Comparison of ENCODE assay signal across 8 cellular contexts in the genomic region with DNA sequence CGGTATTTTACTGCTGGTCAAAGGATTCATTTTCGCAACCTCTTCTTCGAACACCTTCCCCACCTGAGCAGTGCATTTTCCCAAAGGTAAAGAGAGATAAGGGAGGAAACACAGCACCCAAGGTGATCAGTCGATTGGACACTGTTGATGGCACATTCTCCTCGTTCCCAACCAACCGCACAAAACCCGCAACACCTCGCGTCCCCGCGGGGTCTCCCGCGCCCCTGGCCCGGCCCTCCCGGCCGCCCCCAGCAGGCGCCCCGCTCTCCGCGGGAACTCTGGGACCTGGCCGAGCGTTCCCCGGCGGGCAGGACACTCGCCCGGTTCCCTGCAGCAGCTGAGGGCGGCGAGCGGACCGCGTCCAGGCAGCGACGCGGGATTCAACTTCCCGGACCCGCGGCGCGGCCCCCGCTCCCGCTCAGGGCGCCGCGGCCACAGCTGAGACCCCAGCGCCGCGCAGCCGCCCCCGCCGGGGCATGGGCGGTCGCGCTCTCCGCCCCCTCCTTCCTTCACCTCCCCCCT. TPM values are rescaled to one million over a fixed set of nuclear protein-coding genes. Genes with fewer than 3 reads are reported as not detected.
DNase-seq lines count a peak whose midpoint lies in the region; ATAC-seq, FAIRE-seq and TF ChIP-seq lines count a peak whose summit lies in the region.

No MANE protein-coding gene starts in this region.

- no peak for TF ChIP-seq CTCF in colonic mucosa (IDR thresholded peaks at IDR 0.05)

- peaks cover 40% of the 10 kb centered on the region for H3K27me3 Mint-ChIP-seq in CD4-positive, CD25-positive, alpha-beta regulatory T cell

- no peak overlapping the region for H2BK15ac ChIP-seq in mesendoderm (replicated peaks; ENCODE audit: low read depth)

- H3K4me1 ChIP-seq in CD4-positive, CD25-positive, alpha-beta regulatory T cell (ENCODE audit: control insufficient read depth, insufficient read depth, low read length, poor library complexity, severe bottlenecking): peaks cover 15% of the 10 kb centered on the region
- H3K4me1 ChIP-seq in colonic mucosa: peaks cover 5% of the 10 kb centered on the region
- no peaks in the 10 kb centered on the region for H3K4me1 ChIP-seq in mesendoderm (ENCODE audit: control insufficient read depth, low read depth, low read length)

- H3K9me3 ChIP-seq in CD4-positive, CD25-positive, alpha-beta regulatory T cell (ENCODE audit: control insufficient read depth in 2 of 2, low read length in 2 of 2): no peaks in the 10 kb centered on the region
- no peaks in the 10 kb centered on the region for H3K9me3 ChIP-seq in colonic mucosa

- peak overlapping the region; percentile 43 for H3K4ac ChIP-seq in mesendoderm (ENCODE audit: low read depth, low read length)

- H3K9me3 Mint-ChIP-seq in CD4-positive, CD25-positive, alpha-beta regulatory T cell: peaks cover 0 to 3% (median 0%) of the 10 kb centered on the region in 7 donors

- no peak overlapping the region for H2AK5ac ChIP-seq in mesendoderm (ENCODE audit: low read length)

- no peak overlapping the region for H2BK120ac ChIP-seq in mesendoderm (ENCODE audit: low read depth, low read length)

- H3K23ac ChIP-seq in mesendoderm (ENCODE audit: low read length): no peak overlapping the region

- no peaks in the 10 kb centered on the region for H3K79me2 ChIP-seq in mesendoderm (ENCODE audit: control insufficient read depth, insufficient read depth, low read length)

- H3K36me3 Mint-ChIP-seq in CD4-positive, CD25-positive, alpha-beta regulatory T cell: no peaks in the 10 kb centered on the region

- H3K79me1 ChIP-seq in mesendoderm (ENCODE audit: low read length): no peaks in the 10 kb centered on the region

- no peaks in the 10 kb centered on the region for H3K36me3 ChIP-seq in CD4-positive, CD25-positive, alpha-beta regulatory T cell (ENCODE audit: control insufficient read depth, insufficient read depth, low read length)
- no peaks in the 10 kb centered on the region for H3K36me3 ChIP-seq in colonic mucosa
- no peaks in the 10 kb centered on the region for H3K36me3 ChIP-seq in mesendoderm (ENCODE audit: control insufficient read depth, insufficient read depth, low read length)

- H4K8ac ChIP-seq in mesendoderm (ENCODE audit: low read depth, low read length): no peak overlapping the region

- H3K18ac ChIP-seq in mesendoderm (ENCODE audit: low read length): peak overlapping the region; percentile 85

- no CpG with 5 or more reads among the region's 54 CpGs for WGBS in mesendoderm (ENCODE audit: extremely low coverage, insufficient coverage, low lambda C conversion rate)

- H3K27ac Mint-ChIP-seq in CD4-positive, CD25-positive, alpha-beta regulatory T cell: no peak overlapping the region

- no peak for ATAC-seq in CD4-positive, CD25-positive, alpha-beta regulatory T cell (ENCODE audit: low read depth in 2 of 2)
- ATAC-seq in GM19452 (IDR thresholded peaks at IDR 0.05; ENCODE audit: unreplicated experiment): peak; percentile 23

- no peak overlapping the region for H2BK5ac ChIP-seq in mesendoderm (ENCODE audit: low read length)

- H3K4me3 Mint-ChIP-seq in CD4-positive, CD25-positive, alpha-beta regulatory T cell: peak overlapping the region in 3 of 4 donors; percentile 74 to 83 (median 80)

- intact Hi-C loops in colonic mucosa (cut with DNase I): no loop called here

- peak overlapping the region; percentile 98 for H3K4me2 ChIP-seq in mesendoderm (ENCODE audit: low read length)

- H3K9ac ChIP-seq in colonic mucosa (ENCODE audit: low read depth in 2 of 2, low read length in 2 of 2): peak overlapping the region in 1 of 2 donors; percentile 43
- H3K9ac ChIP-seq in mesendoderm (ENCODE audit: low read length): peak overlapping the region; percentile 62

- DNase-seq in CD4-positive, CD25-positive, alpha-beta regulatory T cell: no peak
- DNase-seq in HuH-7.5 (ENCODE audit: low spot score) (peak; percentile 20), colonic mucosa (no peak), mesendoderm (peak; percentile 32), urothelium cell line (ENCODE audit: low spot score) (peak; percentile 47), NCI-H446 treated with DMSO at 0.1 percent for 48 hours (lab: John Stamatoyannopoulos, UW) (no peak), HUDEP-2 (lab: John Stamatoyannopoulos, UW; ENCODE audit: unreplicated experiment in 76 of 76) (no peak)

- H3K4me1 Mint-ChIP-seq in CD4-positive, CD25-positive, alpha-beta regulatory T cell: peaks cover 0 to 24% (median 6%) of the 10 kb centered on the region in 4 donors

- peak; percentile 50 for FAIRE-seq in urothelium cell line (lab: Jason Lieb, UNC)

- H3K27me3 ChIP-seq in CD4-positive, CD25-positive, alpha-beta regulatory T cell (ENCODE audit: control insufficient read depth, insufficient read depth, low read length): peaks cover 23% of the 10 kb centered on the region
- H3K27me3 ChIP-seq in colonic mucosa: peaks cover 30% of the 10 kb centered on the region
- peaks cover 4% of the 10 kb centered on the region for H3K27me3 ChIP-seq in mesendoderm (ENCODE audit: insufficient read depth, low read length, poor library complexity)

- H4K5ac ChIP-seq in mesendoderm (ENCODE audit: low read length): no peak overlapping the region

- H3K4me3 ChIP-seq in CD4-positive, CD25-positive, alpha-beta regulatory T cell (ENCODE audit: low read depth, low read length): no peak overlapping the region
- H3K4me3 ChIP-seq in colonic mucosa (peak overlapping the region; percentile 52), mesendoderm (ENCODE audit: low read length) (peak overlapping the region; percentile 75)

- H3K27ac ChIP-seq in CD4-positive, CD25-positive, alpha-beta regulatory T cell (ENCODE audit: insufficient read depth, low read length, poor library complexity, severe bottlenecking): no peak overlapping the region
- H3K27ac ChIP-seq in colonic mucosa: no peak overlapping the region
- H3K27ac ChIP-seq in mesendoderm (ENCODE audit: low read depth, low read length): no peak overlapping the region

- H3K56ac ChIP-seq in mesendoderm (ENCODE audit: low read length): peak overlapping the region; percentile 81

RNA-seq across cellular contexts. Expression of a gene that starts 0.5 kb away (rescaled TPM):
- not detected for total RNA-seq in CD4-positive, CD25-positive, alpha-beta regulatory T cell
- polyA plus RNA-seq in CD4-positive, CD25-positive, alpha-beta regulatory T cell: under 1 TPM in 1 of 4 donors, not detected in 3; 0.03 TPM
- total RNA-seq in colonic mucosa: under 1 TPM; 0.25 to 0.53 TPM
- 1.9 TPM for polyA plus RNA-seq in mesendoderm (2013, experiment 1 of 2)
- 2.1 TPM for polyA plus RNA-seq in mesendoderm (2013, experiment 2 of 2)

Comparison
In these comparisons a context has a peak if more than half of its experiments do, and no peak if none do; other contexts are left out.
1. DNase-seq: peak in HuH-7.5 (single experiment), mesendoderm (single experiment) and urothelium cell line (single experiment); none in CD4-positive, CD25-positive, alpha-beta regulatory T cell (0 of 3), colonic mucosa (single experiment), NCI-H446 treated with DMSO at 0.1 percent for 48 hours (single experiment) and HUDEP-2 (0 of 76).